Comparison of ENCODE assay signal across 21 cellular contexts in the genomic region with DNA sequence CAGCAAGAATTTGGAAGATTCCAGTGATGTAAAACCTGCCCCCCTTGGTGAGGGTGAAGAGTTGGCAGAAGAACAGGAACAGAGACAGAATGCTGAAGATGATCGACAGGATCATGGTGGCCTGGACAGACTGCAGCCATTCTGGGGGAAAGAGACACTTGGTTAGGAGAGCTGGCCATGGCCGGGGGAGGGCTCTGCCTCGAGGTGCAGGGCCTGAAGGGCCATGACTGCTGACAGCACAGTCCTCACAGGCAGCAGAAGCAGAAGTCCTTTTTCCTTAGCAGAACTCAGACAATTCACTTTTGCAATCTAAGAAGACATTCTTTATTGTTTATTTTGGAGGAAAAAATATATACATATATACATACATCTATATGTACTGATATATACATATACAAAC.
"Had no signal": no experiment of that assay in that cellular context is flagged by ENCODE, and none has a peak within 500 bp of the region (broad histone marks: within the 10 kb centered on the region; RNA-seq: fewer than 3 reads in every experiment).

No MANE protein-coding gene starts in this region.

- DNase-seq: foreskin melanocyte; heart right ventricle; hypothalamus; kidney glomerular epithelial cell; mesenchymal stem cell; midbrain; occipital lobe; pancreas; sigmoid colon; stimulated activated CD4-positive, alpha-beta T cell treated with anti-CD3 and anti-CD28 coated beads, Interleukin-12 subunit alpha, Interleukin-12 subunit beta, amount 100 ng/mL, for 4 hours; stimulated activated CD4-positive, alpha-beta T cell treated with anti-CD3 and anti-CD28 coated beads, Interleukin-2, amount 100 ng/mL, for 48 hours; stimulated activated naive CD4-positive, alpha-beta T cell treated with Interleukin-2 at 50 U/mL for 16 hours; thyroid gland; uterus had no signal

- H3K9ac ChIP-seq: neural progenitor cell had no signal

- H3K4me1 Mint-ChIP-seq: neural progenitor cell had no signal

- H3K9me3 Mint-ChIP-seq: natural killer cell treated with Interleukin-12 subunit alpha and Interleukin-12 subunit beta and Interleukin-15 and Interleukin-18, amount 100 ng/mL, for 72 hours; type B pancreatic cell had no signal

- H3K4me1 ChIP-seq: neural progenitor cell, pancreas, thyroid gland, uterus had no signal

- H3K27me3 ChIP-seq: heart right ventricle, neural progenitor cell, pancreas, sigmoid colon, suprapubic skin, thyroid gland, uterus had no signal

- H3K27ac Mint-ChIP-seq: natural killer cell treated with Interleukin-12 subunit alpha and Interleukin-12 subunit beta and Interleukin-15 and Interleukin-18, amount 100 ng/mL, for 72 hours; neural progenitor cell; progenitor cell of endocrine pancreas; type B pancreatic cell had no signal

- H3K27me3 Mint-ChIP-seq: progenitor cell of endocrine pancreas, type B pancreatic cell had no signal

- H3K9me3 ChIP-seq: pancreas, sigmoid colon, suprapubic skin, thyroid gland, uterus had no signal

- H3K4me3 ChIP-seq: heart right ventricle, lung, neural progenitor cell, pancreas, sigmoid colon, skin epidermis, suprapubic skin, thyroid gland, uterus had no signal

- ATAC-seq: natural killer cell treated with Interleukin-12 subunit alpha and Interleukin-12 subunit beta and Interleukin-15 and Interleukin-18, amount 100 ng/mL, for 72 hours had no signal

- H3K4me2 ChIP-seq: neural progenitor cell had no signal

- H3K27ac ChIP-seq: neural progenitor cell, pancreas, sigmoid colon, skin epidermis, suprapubic skin, thyroid gland, uterus had no signal

- H3K36me3 ChIP-seq: neural progenitor cell, pancreas, uterus had no signal

- H3K4me3 Mint-ChIP-seq: natural killer cell treated with Interleukin-12 subunit alpha and Interleukin-12 subunit beta and Interleukin-15 and Interleukin-18, amount 100 ng/mL, for 72 hours; neural progenitor cell; type B pancreatic cell had no signal

- H3K36me3 Mint-ChIP-seq: natural killer cell treated with Interleukin-12 subunit alpha and Interleukin-12 subunit beta and Interleukin-15 and Interleukin-18, amount 100 ng/mL, for 72 hours; neural progenitor cell; type B pancreatic cell had no signal
